In the genomic region with DNA sequence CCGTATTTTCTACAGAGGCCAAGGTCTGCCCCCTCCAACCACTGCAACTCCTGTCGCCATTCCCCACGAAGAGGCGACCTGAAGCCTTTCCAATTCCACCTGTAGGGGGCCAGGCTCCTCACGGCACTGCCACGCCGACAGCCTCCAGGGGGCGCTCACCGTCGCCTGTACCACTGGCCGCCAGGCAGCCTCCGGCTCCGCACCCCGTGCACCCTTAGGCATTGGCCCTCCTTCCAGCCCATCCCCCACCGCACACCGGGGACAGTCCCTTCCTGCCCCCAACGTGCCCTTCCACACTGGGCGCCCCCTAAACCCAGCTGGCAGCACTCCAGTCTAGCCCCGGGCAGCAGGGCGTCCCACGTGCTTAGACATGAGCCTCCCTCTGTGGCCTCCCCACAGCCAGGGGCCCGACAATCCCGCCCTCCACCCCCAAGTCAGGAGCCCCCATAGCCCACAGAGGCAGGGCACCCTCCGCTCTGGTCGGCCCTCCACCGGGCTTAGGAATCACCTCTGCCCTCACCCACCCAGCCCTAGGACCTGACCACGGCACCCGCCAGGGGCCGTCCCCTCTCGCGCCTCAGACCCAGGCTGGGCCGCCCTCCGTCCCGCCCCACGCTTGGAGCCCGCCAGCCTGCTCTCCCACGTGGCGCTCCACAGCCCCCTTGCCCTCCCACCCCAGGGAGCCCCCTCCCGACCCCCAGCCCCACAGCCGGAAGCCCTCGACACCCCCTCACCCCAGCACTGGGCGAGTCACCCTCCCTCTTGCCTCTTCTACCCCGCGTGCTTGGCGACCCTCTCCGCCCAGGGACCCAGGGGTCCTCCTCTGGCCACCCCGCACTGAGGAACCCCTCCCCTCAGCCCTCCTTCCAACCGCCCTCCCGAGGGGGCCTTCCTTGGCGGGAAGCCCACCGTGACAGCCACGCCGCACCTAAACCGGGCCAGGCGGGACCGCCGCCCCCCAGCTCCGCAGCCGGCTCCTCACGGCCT, we compare ENCODE assay signal across 1 cellular context.
TF ChIP-seq lines count a peak whose summit lies in the region.

No MANE protein-coding gene starts in this region.

TF ChIP-seq in endothelial cell of umbilical vein, 7 proteins besides CTCF, POLR2A, EP300 and RAD21 (continued from another document):
- TF ChIP-seq POLR2AphosphoS5 (IDR thresholded peaks at IDR 0.05; ENCODE audit: insufficient read depth, low read depth, low read length) (no peak), GATA2 (IDR thresholded peaks at IDR 0.05; ENCODE audit: insufficient read depth, insufficient read length, low read depth, low read length) (no peak), JUN (IDR thresholded peaks at IDR 0.05; ENCODE audit: borderline replicate concordance, insufficient read depth, insufficient read length, low read depth) (no peak), MYC (IDR thresholded peaks at IDR 0.05; ENCODE audit: low read depth, low read length) (no peak), FOS (IDR thresholded peaks at IDR 0.05; ENCODE audit: borderline replicate concordance, insufficient read depth, low read length) (no peak), EZH2 (IDR thresholded peaks at IDR 0.05; ENCODE audit: borderline replicate concordance, low read depth, low read length, severe bottlenecking) (no peak)
